Comparison of ENCODE assay signal across 8 cellular contexts in the genomic region with DNA sequence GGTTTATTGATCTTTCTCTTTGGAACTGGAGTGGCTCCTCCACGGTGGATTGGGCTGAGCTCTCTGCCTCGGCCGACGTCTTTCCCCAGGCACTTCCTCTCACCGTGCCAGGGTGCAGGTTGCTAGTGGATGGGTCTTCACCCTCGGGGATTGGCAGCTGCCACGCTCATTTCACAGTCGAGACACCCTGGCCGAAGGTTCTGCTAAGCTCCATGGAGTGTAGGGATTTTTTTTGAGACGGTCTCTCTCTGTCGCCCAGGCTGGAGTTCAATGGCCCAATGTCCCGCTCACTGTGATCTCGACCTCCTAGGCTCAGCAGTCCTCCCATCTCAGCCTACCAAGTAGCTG.
A peak's percentile ranks its signal among the peaks of the same experiment; 100 is the strongest.
DNase-seq lines count a peak whose midpoint lies in the region; ATAC-seq and TF ChIP-seq lines count a peak whose summit lies in the region.

No MANE protein-coding gene starts in this region.

- H3K4me1 Mint-ChIP-seq in CD8-positive, alpha-beta memory T cell: peaks cover 44 to 86% (median 55%) of the 10 kb centered on the region in 3 donors

- H3K9ac ChIP-seq in rectal smooth muscle tissue (ENCODE audit: low read length): no peak overlapping the region

- POLR2A ChIA-PET in CD8-positive, alpha-beta memory T cell (lab: Charles Lee): interaction anchor here (0.7 to 2.1 kb wide), 7 partner anchors 19 to 91 kb away, joined by 3 to 9 read pairs (median 3); no protein-coding TSS in a partner anchor

- peak overlapping the region in 5 of 7 donors; percentile 56 to 81 (median 79) for H3K4me3 Mint-ChIP-seq in CD8-positive, alpha-beta memory T cell

- no peak for TF ChIP-seq POLR2A in Peyer's patch (IDR thresholded peaks at IDR 0.05)
- TF ChIP-seq POLR2A in esophagus squamous epithelium (IDR thresholded peaks at IDR 0.05): no peak

- peaks cover 62% of the 10 kb centered on the region for H3K4me1 ChIP-seq in CD8-positive, alpha-beta memory T cell (ENCODE audit: insufficient read depth, low read length)
- H3K4me1 ChIP-seq in Peyer's patch: peaks cover 8 to 68% (median 40%) of the 10 kb centered on the region in 4 donors
- peaks cover 70 to 98% (median 72%) of the 10 kb centered on the region in 3 donors for H3K4me1 ChIP-seq in esophagus squamous epithelium
- H3K4me1 ChIP-seq in rectal smooth muscle tissue (ENCODE audit: control insufficient read depth, insufficient read depth, low read length): peaks cover 71% of the 10 kb centered on the region

- CTCF ChIA-PET in CD8-positive, alpha-beta memory T cell (lab: Charles Lee): interaction anchor here (1.0 to 5.1 kb wide), 9 partner anchors 9 to 90 kb away, joined by 3 to 34 read pairs (median 4); no protein-coding TSS in a partner anchor

- no peaks in the 10 kb centered on the region for H3K27me3 Mint-ChIP-seq in CD8-positive, alpha-beta memory T cell

- no peaks in the 10 kb centered on the region for H3K9me3 ChIP-seq in CD8-positive, alpha-beta memory T cell (ENCODE audit: low read length)
- H3K9me3 ChIP-seq in Peyer's patch (no peaks in the 10 kb centered on the region), esophagus squamous epithelium (no peaks in the 10 kb centered on the region)

- TF ChIP-seq CTCF in Peyer's patch (IDR thresholded peaks at IDR 0.05): no peak
- no peak for TF ChIP-seq CTCF in esophagus squamous epithelium (IDR thresholded peaks at IDR 0.05)

- H3K9me3 Mint-ChIP-seq in CD8-positive, alpha-beta memory T cell: no peaks in the 10 kb centered on the region

- H3K36me3 Mint-ChIP-seq in CD8-positive, alpha-beta memory T cell: peaks cover 0 to 24% (median 0%) of the 10 kb centered on the region in 3 donors

- DNase-seq in CD8-positive, alpha-beta memory T cell: no peak
- DNase-seq in Peyer's patch (no peak), esophagus squamous epithelium (lab: John Stamatoyannopoulos, UW) (no peak), NCI-H128 (lab: John Stamatoyannopoulos, UW; ENCODE audit: unreplicated experiment) (no peak), DMS153 treated with DMSO at 0.1 percent for 48 hours (lab: John Stamatoyannopoulos, UW; ENCODE audit: unreplicated experiment) (no peak), islet precursor cell (no peak)

- intact Hi-C loops in esophagus squamous epithelium (cut with DNase I): no loop called here

- H3K4me3 ChIP-seq in CD8-positive, alpha-beta memory T cell (ENCODE audit: low read length): peak overlapping the region; percentile 10
- peak overlapping the region in 2 of 4 donors; percentile 13 to 15 for H3K4me3 ChIP-seq in Peyer's patch
- no peak overlapping the region for H3K4me3 ChIP-seq in esophagus squamous epithelium
- H3K4me3 ChIP-seq in rectal smooth muscle tissue (ENCODE audit: low read length): peak overlapping the region; percentile 22

- H3K27me3 ChIP-seq in CD8-positive, alpha-beta memory T cell (ENCODE audit: insufficient read depth, low read length, poor library complexity, severe bottlenecking): no peaks in the 10 kb centered on the region
- H3K27me3 ChIP-seq in Peyer's patch (no peaks in the 10 kb centered on the region), esophagus squamous epithelium (no peaks in the 10 kb centered on the region), rectal smooth muscle tissue (ENCODE audit: control insufficient read depth, insufficient read depth, low read length) (no peaks in the 10 kb centered on the region)

- WGBS in esophagus squamous epithelium, 2 donors: 40 to 50% methylated on average over 12 to 13 of the region's 13 CpGs

- H3K36me3 ChIP-seq in CD8-positive, alpha-beta memory T cell (ENCODE audit: insufficient read depth, low read length): peaks cover 6% of the 10 kb centered on the region
- H3K36me3 ChIP-seq in Peyer's patch: peaks cover 0 to 8% (median 0%) of the 10 kb centered on the region in 3 donors
- H3K36me3 ChIP-seq in esophagus squamous epithelium: peaks cover 0 to 8% (median 0%) of the 10 kb centered on the region in 3 donors
- H3K36me3 ChIP-seq in rectal smooth muscle tissue (ENCODE audit: control insufficient read depth, insufficient read depth, low read length): no peaks in the 10 kb centered on the region

- peak overlapping the region; percentile 66 to 96 (median 91) for H3K27ac Mint-ChIP-seq in CD8-positive, alpha-beta memory T cell

- no peak overlapping the region for H3K27ac ChIP-seq in CD8-positive, alpha-beta memory T cell (ENCODE audit: low read depth, low read length)
- H3K27ac ChIP-seq in Peyer's patch (peak overlapping the region; percentile 52 to 81 (median 76)), esophagus squamous epithelium (peak overlapping the region; percentile 72 to 94 (median 90)), rectal smooth muscle tissue (ENCODE audit: low read depth, low read length) (peak overlapping the region; percentile 98)

- no peak for ATAC-seq in GM21723 (IDR thresholded peaks at IDR 0.05; ENCODE audit: unreplicated experiment)

Comparison
In these comparisons a context has a peak if more than half of its experiments do, and no peak if none do; other contexts are left out.
1. H3K4me3 ChIP-seq: peak in CD8-positive, alpha-beta memory T cell (single experiment) and rectal smooth muscle tissue (single experiment); none in esophagus squamous epithelium (0 of 4).